23 cellular contexts compared by ENCODE assay signal in the genomic region with DNA sequence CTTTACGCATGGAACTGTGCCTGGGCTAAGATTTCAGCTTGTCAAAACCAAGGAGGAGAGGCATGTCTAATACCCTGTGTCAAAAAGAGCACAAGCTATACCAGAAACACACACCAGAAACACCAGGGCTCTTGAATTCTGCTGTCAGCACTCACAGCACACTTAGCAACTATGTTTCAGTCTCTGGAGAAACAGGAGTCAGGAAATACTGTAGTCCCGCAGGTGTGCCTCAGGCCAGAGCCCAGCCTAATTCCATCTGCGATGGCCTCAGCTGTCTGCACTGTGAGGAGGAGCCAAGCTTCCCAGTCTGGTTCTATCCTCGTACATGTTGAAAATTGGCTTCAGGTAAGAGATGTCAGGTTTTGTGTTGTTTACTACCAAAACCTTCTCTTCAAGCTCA.
"Had no signal": no experiment of that assay in that cellular context is flagged by ENCODE, and none has a peak within 500 bp of the region (broad histone marks: within the 10 kb centered on the region; RNA-seq: fewer than 3 reads in every experiment).

No MANE protein-coding gene starts in this region.

- H3K27ac ChIP-seq: coronary artery, heart left ventricle, left ventricle myocardium inferior, lower lobe of right lung, neural progenitor cell, ovary, right atrium auricular region, stomach, thoracic aorta, transverse colon had no signal

- DNase-seq: effector CD8-positive, alpha-beta T cell; heart left ventricle; hippocampal formation; left ventricle myocardium inferior; lower lobe of right lung; midbrain; nucleus accumbens; ovary; small intestine; stimulated activated CD4-positive, alpha-beta T cell treated with anti-CD3 and anti-CD28 coated beads, Interleukin-12 subunit alpha, Interleukin-12 subunit beta, amount 100 ng/mL, for 4 hours; stimulated activated naive CD4-positive, alpha-beta T cell; stomach; substantia nigra; transverse colon had no signal

- FAIRE-seq: endometrium, frontal cortex, islet of Langerhans, small intestine had no signal

- H3K9ac ChIP-seq: neural progenitor cell had no signal

- ATAC-seq: esophagus mucosa; heart left ventricle; lower lobe of right lung; natural killer cell treated with Interleukin-12 subunit alpha and Interleukin-12 subunit beta and Interleukin-15 and Interleukin-18, amount 100 ng/mL, for 72 hours had no signal

- H3K36me3 ChIP-seq: heart left ventricle, left ventricle myocardium inferior, lower lobe of right lung, neural progenitor cell, ovary, right atrium auricular region, stomach, thoracic aorta, transverse colon had no signal

- H3K4me1 ChIP-seq: neural progenitor cell, right atrium auricular region had no signal

- H3K9me3 ChIP-seq: heart left ventricle, left ventricle myocardium inferior, lower lobe of right lung, ovary, right atrium auricular region, stomach, thoracic aorta, transverse colon had no signal

- H3K4me2 ChIP-seq: neural progenitor cell had no signal

- H2AFZ ChIP-seq: neural progenitor cell had no signal

- H3K4me3 ChIP-seq: coronary artery, heart left ventricle, left ventricle myocardium inferior, lower lobe of right lung, neural progenitor cell, ovary, right atrium auricular region, stomach, thoracic aorta, transverse colon had no signal

- H3K27me3 ChIP-seq: heart left ventricle, neural progenitor cell, ovary, right atrium auricular region, stomach, transverse colon had no signal
